Comparison of ENCODE assay signal across 21 cellular contexts in the genomic region with DNA sequence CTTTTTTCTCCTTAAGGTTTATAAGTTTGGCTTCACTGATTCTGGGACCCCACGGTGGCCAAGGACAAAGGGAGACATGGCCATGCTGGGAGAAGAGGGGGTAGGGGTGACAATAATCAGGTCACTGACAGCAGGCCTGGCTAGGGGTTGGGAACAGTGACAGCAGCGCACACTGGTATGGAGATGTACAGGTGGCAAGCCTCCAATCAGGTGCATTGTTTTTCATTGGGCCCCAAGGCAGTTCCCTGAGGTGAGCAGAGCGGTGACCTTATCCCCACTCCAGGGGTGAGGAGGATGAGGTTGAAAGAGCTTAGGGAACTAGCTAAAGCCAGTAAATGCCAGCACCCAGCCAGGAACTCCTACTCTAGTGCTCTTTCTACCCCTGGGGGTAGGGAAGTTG. TPM values are rescaled to one million over a fixed set of nuclear protein-coding genes. Genes with fewer than 3 reads are reported as not detected.
DNase-seq lines count a peak whose midpoint lies in the region; ATAC-seq and TF ChIP-seq lines count a peak whose summit lies in the region.
"Had no signal": no experiment of that assay in that cellular context is flagged by ENCODE, and none has a peak within 500 bp of the region (broad histone marks: within the 10 kb centered on the region; RNA-seq: fewer than 3 reads in every experiment).

No MANE protein-coding gene starts in this region.

- no peak overlapping the region for H3K4me3 ChIP-seq in GM23338
- H3K4me3 ChIP-seq in endodermal cell (ENCODE audit: low read length) = no peak overlapping the region
- no peak overlapping the region for H3K4me3 ChIP-seq in SK-N-SH (ENCODE audit: low read depth in 2 of 2, low read length in 1 of 2)
- H3K4me3 ChIP-seq: BLaER1 treated with 17β-estradiol and CSF1 and Interleukin-3, amounts not matched to agents 10 nM and 100 nM had no signal

- no peak overlapping the region for H3K9ac ChIP-seq in endodermal cell (ENCODE audit: extremely low read depth, low read length, poor library complexity, severe bottlenecking)
- no peak overlapping the region for H3K9ac ChIP-seq in SK-N-SH
- H3K9ac ChIP-seq: BLaER1 treated with 17β-estradiol and CSF1 and Interleukin-3, amounts not matched to agents 10 nM and 100 nM had no signal

- H3K27me3 Mint-ChIP-seq in GM23338 (ENCODE audit: insufficient read depth, low read depth, poor library complexity) = peaks cover 17% of the 10 kb centered on the region
- peaks cover 70% of the 10 kb centered on the region for H3K27me3 Mint-ChIP-seq in brain
- H3K27me3 Mint-ChIP-seq in endodermal cell (ENCODE audit: insufficient read depth) = peaks cover 51% of the 10 kb centered on the region

- H3F3A ChIP-seq in GM23338 (replicated peaks; ENCODE audit: low read depth) = peaks cover 11% of the 10 kb centered on the region; the same call in 1 of the 2 replicates
- no peaks in the 10 kb centered on the region for H3F3A ChIP-seq in SK-N-SH (replicated peaks; ENCODE audit: insufficient read depth)

- H2AFZ ChIP-seq in GM23338 (no peak overlapping the region), SK-N-SH (ENCODE audit: low read depth) (no peak overlapping the region)

- peaks cover 33% of the 10 kb centered on the region for H3K4me1 ChIP-seq in GM23338 (ENCODE audit: insufficient read depth)
- peaks cover 14% of the 10 kb centered on the region for H3K4me1 ChIP-seq in endodermal cell (ENCODE audit: control insufficient read depth, insufficient read depth, low read length)
- H3K4me1 ChIP-seq in SK-N-SH (ENCODE audit: control insufficient read depth in 1 of 2, insufficient read depth in 2 of 2, low read depth in 1 of 2, low read length in 1 of 2) = no peaks in the 10 kb centered on the region; a peak in 1 of 4 replicates
- H3K4me1 ChIP-seq: BE2C had no signal

- H3K4me3 Mint-ChIP-seq in GM23338 (peak overlapping the region; percentile 32; the same call in 2 of the 3 replicates), brain (peak overlapping the region in 3 of 5 experiments; percentile 30 to 50 (median 44)), endodermal cell (no peak overlapping the region)
- H3K4me3 Mint-ChIP-seq: CD4-positive, alpha-beta T cell had no signal

- TF ChIP-seq RAD21 in SK-N-SH (IDR thresholded peaks at IDR 0.05; ENCODE audit: low read length) = no peak

- H3K27ac ChIP-seq in GM23338 (ENCODE audit: low read depth) (no peak overlapping the region), endodermal cell (ENCODE audit: low read depth, low read length) (no peak overlapping the region), SK-N-SH (ENCODE audit: low read depth in 2 of 2, low read length in 1 of 2) (no peak overlapping the region)
- H3K27ac ChIP-seq: 22Rv1; BLaER1 treated with 17β-estradiol and CSF1 and Interleukin-3, amounts not matched to agents 10 nM and 100 nM had no signal

- H3K27me3 ChIP-seq in GM23338 (ENCODE audit: insufficient read depth) (peaks cover 12% of the 10 kb centered on the region), endodermal cell (ENCODE audit: control insufficient read depth, insufficient read depth, low read length, poor library complexity, severe bottlenecking) (peaks cover 20% of the 10 kb centered on the region), SK-N-SH (ENCODE audit: insufficient read depth) (peaks cover 3% of the 10 kb centered on the region)

- H4K20me1 ChIP-seq in GM23338 (replicated peaks; ENCODE audit: insufficient read depth) (no peaks in the 10 kb centered on the region), SK-N-SH (ENCODE audit: insufficient read depth) (no peaks in the 10 kb centered on the region)

- H3K9me3 ChIP-seq in endodermal cell (ENCODE audit: control insufficient read depth, low read length) (no peaks in the 10 kb centered on the region), SK-N-SH (no peaks in the 10 kb centered on the region)
- H3K9me3 ChIP-seq: BE2C; BLaER1 treated with 17β-estradiol and CSF1 and Interleukin-3, amounts not matched to agents 10 nM and 100 nM had no signal

- no peak overlapping the region for H3K4me2 ChIP-seq in GM23338
- H3K4me2 ChIP-seq in SK-N-SH = no peak overlapping the region

- TF ChIP-seq CTCF in GM23338 (conservative IDR thresholded peaks at IDR 0.05; ENCODE audit: low read depth in 2 of 2) (no peak), brain (conservative IDR thresholded peaks at IDR 0.05) (no peak), endodermal cell (conservative IDR thresholded peaks at IDR 0.05) (no peak), SK-N-SH (IDR thresholded peaks at IDR 0.05) (no peak)

- no peak overlapping the region for H3K27ac Mint-ChIP-seq in GM23338
- no peak overlapping the region for H3K27ac Mint-ChIP-seq in brain
- H3K27ac Mint-ChIP-seq in endodermal cell = no peak overlapping the region
- H3K27ac Mint-ChIP-seq: CD4-positive, alpha-beta T cell; CD8-positive, alpha-beta memory T cell had no signal

- ATAC-seq in GM23338 = no peak

- POLR2A ChIA-PET in SK-N-SH (lab: Yijun Ruan, JAX) = no interaction called here

- no peaks in the 10 kb centered on the region for H3K36me3 ChIP-seq in GM23338 (ENCODE audit: insufficient read depth)
- no peaks in the 10 kb centered on the region for H3K36me3 ChIP-seq in endodermal cell (ENCODE audit: control insufficient read depth, insufficient read depth, low read length)
- no peaks in the 10 kb centered on the region for H3K36me3 ChIP-seq in SK-N-SH (replicated peaks in 1 of 2; ENCODE audit: control insufficient read depth in 1 of 2, insufficient read depth in 2 of 2, low read length in 1 of 2)
- H3K36me3 ChIP-seq: BE2C; BLaER1 treated with 17β-estradiol and CSF1 and Interleukin-3, amounts not matched to agents 10 nM and 100 nM had no signal

- H3K36me3 Mint-ChIP-seq in GM23338 (ENCODE audit: low read depth) = no peaks in the 10 kb centered on the region
- no peaks in the 10 kb centered on the region for H3K36me3 Mint-ChIP-seq in brain
- no peaks in the 10 kb centered on the region for H3K36me3 Mint-ChIP-seq in endodermal cell (ENCODE audit: low read depth)
- H3K36me3 Mint-ChIP-seq: CD8-positive, alpha-beta memory T cell had no signal

- no peak for TF ChIP-seq EP300 in SK-N-SH (IDR thresholded peaks at IDR 0.05; ENCODE audit: borderline replicate concordance in 1 of 2, low read depth in 1 of 2, low read length in 1 of 2)

- DNase-seq in GM23338 (ENCODE audit: low spot score) (no peak), endodermal cell (peak; percentile 13), SK-N-SH (no peak), NCI-H1694 (lab: John Stamatoyannopoulos, UW) (no peak)
- DNase-seq in activated CD4-positive, CD25-positive, alpha-beta regulatory T cell (lab: John Stamatoyannopoulos, UW) = no peak
- DNase-seq: AML-193; BE2C; Calu3; CD4-positive, alpha-beta T cell; CD8-positive, alpha-beta memory T cell; DMS53; DMS79 treated with DMSO at 0.1 percent for 48 hours; GF-D8; GOT3; HCEC 1CT had no signal

- H3K9me3 Mint-ChIP-seq in GM23338 (no peaks in the 10 kb centered on the region), brain (peaks cover 0 to 13% (median 4%) of the 10 kb centered on the region in 5 experiments), endodermal cell (no peaks in the 10 kb centered on the region)

- 94 to 100% methylated on average over 2 to 3 of the region's 3 CpGs for WGBS in endodermal cell (ENCODE audit: insufficient coverage in 1 of 2, insufficient read length in 1 of 2), 2 experiments
- WGBS in SK-N-SH (ENCODE audit: low lambda C conversion rate) = 49% methylated on average over 2 of the region's 3 CpGs

- H3K9me2 ChIP-seq in GM23338 (ENCODE audit: insufficient read depth) (0 out of 2 replicates have a peak, but pooled peaks cover 3% of the 10 kb centered on the region), SK-N-SH (no peaks in the 10 kb centered on the region)

- H3K79me2 ChIP-seq in GM23338 (replicated peaks; ENCODE audit: insufficient read depth) (no peaks in the 10 kb centered on the region), SK-N-SH (ENCODE audit: insufficient read depth) (no peaks in the 10 kb centered on the region)

- CTCF ChIA-PET in SK-N-SH (lab: Yijun Ruan, JAX) = interaction anchor here (1.0 to 2.6 kb wide), 2 partner anchors 25 to 54 kb away, joined by 4 to 6 read pairs; no protein-coding TSS in a partner anchor

- H3K4me1 Mint-ChIP-seq in GM23338 (peaks cover 62% of the 10 kb centered on the region), brain (peaks cover 19% of the 10 kb centered on the region), endodermal cell (peaks cover 26% of the 10 kb centered on the region)

TF ChIP-seq in GM23338, 12 proteins besides CTCF, POLR2A, EP300 and RAD21 (continues in another document):
- TF ChIP-seq CREB1 (CRISPR knock-in tag; IDR thresholded peaks at IDR 0.05; ENCODE audit: low read depth) = no peak

TF ChIP-seq in SK-N-SH, 30 proteins besides CTCF, POLR2A, EP300 and RAD21:
- TF ChIP-seq FOXM1 (IDR thresholded peaks at IDR 0.05; ENCODE audit: low read depth) = no peak
- TF ChIP-seq NFIC (IDR thresholded peaks at IDR 0.05; ENCODE audit: borderline replicate concordance) = no peak
- TF ChIP-seq ELF1 (IDR thresholded peaks at IDR 0.05) = no peak
- no peak for TF ChIP-seq YY1 (IDR thresholded peaks at IDR 0.05; ENCODE audit: low read depth)
- TF ChIP-seq CHD2 (IDR thresholded peaks at IDR 0.05; ENCODE audit: low read length, partially characterized antibody) = no peak
- TF ChIP-seq JUND (IDR thresholded peaks at IDR 0.05) = no peak
- TF ChIP-seq SMC3 (IDR thresholded peaks at IDR 0.05; ENCODE audit: low read depth, low read length) = no peak

RNA-seq across cellular contexts. Expression of a gene that starts 1.4 kb away (rescaled TPM):
- total RNA-seq in GM23338 (2014; rRNA removed; shearing (Covaris generic)) = 1.6 and 2.1 TPM in 2 replicates
- polyA plus RNA-seq in GM23338 (2016; fragmentation: Nextera tagmentation; extraction: Ambion mirVana) (0.65 and 1.4 TPM in 2 replicates), brain (ENCODE audit: insufficient read depth, low read depth, low replicate concordance) (0.78 TPM), SK-N-SH (2012; rRNA removed) (not detected in 2 replicates)
- total RNA-seq in endodermal cell = 1 to 10 TPM; 2.0 to 4.1 TPM
- polyA plus RNA-seq in endodermal cell (2013, experiment 1 of 2) = 0.57 TPM
- 0.79 TPM for polyA plus RNA-seq in endodermal cell (2013, experiment 2 of 2)
- not detected in 2 replicates for polyA plus RNA-seq in SK-N-SH (2012; cell fraction: cytosol; rRNA removed)
- not detected in 2 replicates for polyA plus RNA-seq in SK-N-SH (2012; cell fraction: nucleus; rRNA removed)
- total RNA-seq: Calu3; CD4-positive, alpha-beta T cell; CD8-positive, alpha-beta memory T cell; Daoy; G401 had no signal
- polyA plus RNA-seq: CD14-positive monocyte; CD8-positive, alpha-beta memory T cell had no signal
